8 cellular contexts compared by ENCODE assay signal in the genomic region with DNA sequence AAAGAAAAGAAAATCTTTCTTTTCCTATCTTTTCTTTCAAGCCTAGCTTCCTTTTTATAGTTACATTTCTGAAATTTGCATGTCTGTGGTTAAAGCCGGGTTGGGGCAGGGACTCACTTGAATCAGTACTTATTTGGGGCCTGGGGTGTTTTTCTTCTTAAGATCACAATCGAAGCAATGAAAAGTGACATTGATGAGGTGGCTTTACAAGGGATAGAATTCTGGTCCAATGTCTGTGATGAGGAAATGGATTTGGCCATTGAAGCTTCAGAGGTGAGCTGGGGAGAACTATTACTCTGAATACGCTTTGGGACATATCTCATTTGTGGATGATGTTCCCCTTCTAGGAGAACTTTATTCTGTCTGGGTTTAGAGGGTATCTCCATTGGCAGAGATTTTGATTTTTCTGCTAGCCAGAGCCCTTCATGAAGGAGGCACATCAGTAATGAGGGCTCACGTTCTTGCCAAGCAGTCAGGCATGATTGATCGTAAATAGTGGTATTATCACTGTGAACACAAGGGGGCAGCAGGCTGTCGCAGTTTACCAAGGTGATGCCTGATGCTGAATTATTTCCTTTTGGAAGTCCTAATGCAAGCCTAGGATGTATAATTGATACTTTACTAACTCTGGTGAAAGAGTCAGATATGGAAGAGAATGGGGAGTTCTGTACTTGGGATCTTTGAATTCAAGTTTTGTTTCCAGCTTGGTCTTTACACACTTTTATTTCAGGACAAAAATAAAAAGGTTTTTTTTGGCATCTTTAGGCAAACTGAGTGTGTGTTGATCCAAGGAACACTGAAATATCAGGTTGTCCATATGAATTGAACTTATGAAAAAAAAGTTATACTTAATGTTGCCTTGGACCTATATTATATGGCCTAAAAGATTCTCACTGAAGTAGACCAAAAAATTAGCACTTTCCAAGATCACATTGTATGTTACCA. TPM values are rescaled to one million over a fixed set of nuclear protein-coding genes. Genes with fewer than 3 reads are reported as not detected.
DNase-seq lines count a peak whose midpoint lies in the region; ATAC-seq and TF ChIP-seq lines count a peak whose summit lies in the region.

No MANE protein-coding gene starts in this region.

- H3K27me3 ChIP-seq in smooth muscle cell (ENCODE audit: low read depth), result no peaks in the 10 kb centered on the region

- no peak overlapping the region for H2AFZ ChIP-seq in smooth muscle cell (ENCODE audit: low read depth)

- H3F3A ChIP-seq in smooth muscle cell (ENCODE audit: low read depth), result peaks cover 12% of the 10 kb centered on the region

- no peak overlapping the region for H3K9ac ChIP-seq in smooth muscle cell (ENCODE audit: low read depth)

- H3K36me3 ChIP-seq in smooth muscle cell (ENCODE audit: low read depth), result peaks cover 43% of the 10 kb centered on the region

- no peaks in the 10 kb centered on the region for H3K27me3 Mint-ChIP-seq in T-helper 1 cell treated with Interleukin-12 subunit alpha and Interleukin-12 subunit beta and Interleukin-4 antibody, amounts not matched to agents 30 μg/mL and 1 μg/mL, for 36 hours (ENCODE audit: low read depth)

- H3K9me3 ChIP-seq in smooth muscle cell (replicated peaks; ENCODE audit: low read depth), result no peaks in the 10 kb centered on the region

- H4K20me1 ChIP-seq in smooth muscle cell (ENCODE audit: low read depth), result peaks cover 82% of the 10 kb centered on the region

- peaks cover 3% of the 10 kb centered on the region for H3K4me1 ChIP-seq in smooth muscle cell (ENCODE audit: low read depth)

- no peak overlapping the region for H3K4me2 ChIP-seq in smooth muscle cell

- H3K27ac ChIP-seq in smooth muscle cell (ENCODE audit: low read depth), result no peak overlapping the region

- no peaks in the 10 kb centered on the region for H3K9me3 Mint-ChIP-seq in T-helper 1 cell treated with Interleukin-12 subunit alpha and Interleukin-12 subunit beta and Interleukin-4 antibody, amounts not matched to agents 30 μg/mL and 1 μg/mL, for 36 hours

- H3K27ac Mint-ChIP-seq in T-helper 1 cell treated with Interleukin-12 subunit alpha and Interleukin-12 subunit beta and Interleukin-4 antibody, amounts not matched to agents 30 μg/mL and 1 μg/mL, for 36 hours, result peak overlapping the region; percentile 78

- DNase-seq in NCI-H128 (lab: John Stamatoyannopoulos, UW; ENCODE audit: unreplicated experiment) (peak; percentile 17), amygdala (lab: John Stamatoyannopoulos, UW) (peak in 36 of 56 donors; percentile 1 to 77 (median 15)), hippocampal formation (lab: John Stamatoyannopoulos, UW) (peak; percentile 7 to 36), smooth muscle cell (lab: John Stamatoyannopoulos, UW; ENCODE audit: unreplicated experiment) (no peak), HuH-7 (ENCODE audit: low spot score) (no peak)

- H3K36me3 Mint-ChIP-seq in T-helper 1 cell treated with Interleukin-12 subunit alpha and Interleukin-12 subunit beta and Interleukin-4 antibody, amounts not matched to agents 30 μg/mL and 1 μg/mL, for 36 hours (ENCODE audit: low read depth), result peaks cover 51% of the 10 kb centered on the region

- no peak overlapping the region for H3K4me3 ChIP-seq in smooth muscle cell

- no peak for ATAC-seq in HG03520 (IDR thresholded peaks at IDR 0.05; ENCODE audit: unreplicated experiment)

- peaks cover 21% of the 10 kb centered on the region for H3K4me1 Mint-ChIP-seq in T-helper 1 cell treated with Interleukin-12 subunit alpha and Interleukin-12 subunit beta and Interleukin-4 antibody, amounts not matched to agents 30 μg/mL and 1 μg/mL, for 36 hours (ENCODE audit: low read depth)

- peaks cover 54% of the 10 kb centered on the region for H3K79me2 ChIP-seq in smooth muscle cell (ENCODE audit: low read depth)

- WGBS in smooth muscle cell (ENCODE audit: low lambda C conversion rate), result 66% methylated on average over 6 of the region's 6 CpGs

- peak; percentile 74 for TF ChIP-seq CTCF in GM12874 (IDR thresholded peaks at IDR 0.05; ENCODE audit: insufficient read depth, low read depth, low read length)
- peak; percentile 72 for TF ChIP-seq CTCF in smooth muscle cell (IDR thresholded peaks at IDR 0.05; ENCODE audit: borderline replicate concordance, insufficient read depth, poor library complexity, severe bottlenecking)

- no peak overlapping the region for H3K4me3 Mint-ChIP-seq in T-helper 1 cell treated with Interleukin-12 subunit alpha and Interleukin-12 subunit beta and Interleukin-4 antibody, amounts not matched to agents 30 μg/mL and 1 μg/mL, for 36 hours

RNA-seq across cellular contexts. Expression of a gene that starts 14.6 kb away (rescaled TPM):
- total RNA-seq in smooth muscle cell, result 242 and 245 TPM in 2 replicates
- polyA plus RNA-seq in smooth muscle cell, result 78.8 and 83.0 TPM in 2 replicates

RNA-seq across cellular contexts. Expression of a gene that starts 29.7 kb away (rescaled TPM):
- total RNA-seq in smooth muscle cell, result 5.8 and 17.5 TPM in 2 replicates
- 7.7 and 8.3 TPM in 2 replicates for polyA plus RNA-seq in smooth muscle cell

Comparison
In these comparisons a context has a peak if more than half of its experiments do, and no peak if none do; other contexts are left out.
1. DNase-seq: peak in NCI-H128 (single experiment), amygdala (36 of 56) and hippocampal formation (2 of 2); none in smooth muscle cell (single experiment) and HuH-7 (single experiment).